30 cellular contexts compared by ENCODE assay signal in the genomic region with DNA sequence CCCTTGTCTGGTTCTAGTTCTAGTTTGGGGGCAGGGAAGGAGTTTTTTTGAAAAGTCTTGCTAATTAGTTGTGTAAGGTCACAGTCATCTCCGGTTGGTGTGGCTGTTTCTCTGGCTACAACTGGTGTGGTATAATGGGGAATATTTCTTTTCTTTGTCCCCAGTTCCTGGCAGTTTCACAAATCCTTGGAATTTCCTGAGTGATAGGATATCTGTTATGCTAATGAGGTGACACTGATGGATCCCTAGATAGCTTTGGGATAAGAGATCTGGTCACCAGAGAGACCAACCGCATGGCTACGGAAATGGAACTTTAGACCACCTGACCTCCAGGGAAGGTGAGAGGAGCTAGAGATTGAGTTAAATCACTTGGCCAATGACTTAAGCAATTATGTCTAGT.
"Had no signal": no experiment of that assay in that cellular context is flagged by ENCODE, and none has a peak within 500 bp of the region (broad histone marks: within the 10 kb centered on the region; RNA-seq: fewer than 3 reads in every experiment).

No MANE protein-coding gene starts in this region.

- H3K27ac Mint-ChIP-seq: activated B cell treated with CpG ODN at 0.5 μM for 24 hours; activated CD8-positive, alpha-beta T cell treated with anti-CD3 and anti-CD28 coated beads for 36 hours; activated naive CD8-positive, alpha-beta T cell; activated T-helper 17 cell treated with anti-CD3 and anti-CD28 coated beads, Interleukin-2, amount 50 U/mL, for 72 hours; dendritic cell treated with granulocyte-macrophage colony-stimulating factor and Interleukin-4, amounts not matched to agents 40 ng/mL and 50 ng/mL, for 4 days; T-helper 17 cell; T-helper 2 cell treated with Interferon-gamma antibody and Interleukin-4, amounts not matched to agents 5 μg/mL and 100 μg/mL, for 36 hours had no signal

- H3K4me1 ChIP-seq: esophagus squamous epithelium, gastroesophageal sphincter had no signal

- H3K4me3 ChIP-seq: coronary artery, esophagus squamous epithelium, gastroesophageal sphincter had no signal

- ATAC-seq: activated CD4-positive, CD25-positive, alpha-beta regulatory T cell treated with anti-CD3 and anti-CD28 coated beads, Interleukin-2, amount 50 U/mL, for 24 hours; activated CD8-positive, alpha-beta T cell treated with anti-CD3 and anti-CD28 coated beads for 36 hours; activated T-cell treated with anti-CD3 and anti-CD28 coated beads, Interleukin-2, amount 50 U/mL, for 4 hours; activated T-helper 17 cell treated with anti-CD3 and anti-CD28 coated beads, Interleukin-2, amount 50 U/mL, for 72 hours; gastroesophageal sphincter; T-helper 17 cell had no signal

- H3K27ac ChIP-seq: brain microvascular endothelial cell, coronary artery, esophagus squamous epithelium, gastroesophageal sphincter, WERI-Rb-1 had no signal

- H3K4me1 Mint-ChIP-seq: activated B cell treated with CpG ODN at 0.5 μM for 24 hours; activated T-helper 17 cell treated with anti-CD3 and anti-CD28 coated beads, Interleukin-2, amount 50 U/mL, for 72 hours; central memory CD8-positive, alpha-beta T cell; T-helper 17 cell had no signal

- H3K9me3 ChIP-seq: esophagus squamous epithelium had no signal

- H3K36me3 ChIP-seq: brain microvascular endothelial cell, esophagus squamous epithelium, gastroesophageal sphincter, WERI-Rb-1 had no signal

- DNase-seq: activated B cell treated with CpG ODN at 0.5 μM for 24 hours; activated CD4-positive, alpha-beta T cell treated with anti-CD3 and anti-CD28 coated beads for 48 hours; activated CD4-positive, alpha-beta T cell treated with anti-CD3 and anti-CD28 coated beads, Interleukin-2, amount 50 U/mL, for 1 hour; activated CD4-positive, alpha-beta T cell treated with anti-CD3 and anti-CD28 coated beads, Interleukin-2, amount 50 U/mL, for 48 hours; activated CD8-positive, alpha-beta memory T cell treated with anti-CD3 and anti-CD28 coated beads for 24 hours; activated CD8-positive, alpha-beta T cell treated with anti-CD3 and anti-CD28 coated beads for 36 hours; activated effector memory CD4-positive, alpha-beta T cell treated with Interleukin-2 at 50 U/mL for 16 hours; activated gamma-delta T cell treated with Interleukin-2 at 50 U/mL for 16 hours; activated naive CD4-positive, alpha-beta T cell treated with anti-CD3 and anti-CD28 coated beads, Interleukin-2, amount 50 U/mL, for 16 hours; activated naive CD4-positive, alpha-beta T cell treated with Interleukin-2 at 50 U/mL for 16 hours; activated T-cell treated with anti-CD3 and anti-CD28 coated beads, Interleukin-2, amount 50 U/mL, for 4 hours; amniotic stem cell; anterior cingulate cortex; brain microvascular endothelial cell; effector CD4-positive, alpha-beta T cell; erythroblast; esophagus squamous epithelium; foreskin melanocyte; T-helper 1 cell; T-helper 17 cell; T1000; WERI-Rb-1 had no signal

- H3K9me3 Mint-ChIP-seq: activated B cell treated with CpG ODN at 0.5 μM for 24 hours; activated CD8-positive, alpha-beta T cell treated with anti-CD3 and anti-CD28 coated beads for 36 hours; activated T-cell treated with anti-CD3 and anti-CD28 coated beads, Interleukin-2, amount 50 U/mL, for 4 hours; central memory CD8-positive, alpha-beta T cell; dendritic cell treated with granulocyte-macrophage colony-stimulating factor and Interleukin-4, amounts not matched to agents 40 ng/mL and 50 ng/mL, for 4 days; T-helper 2 cell treated with Interferon-gamma antibody and Interleukin-4, amounts not matched to agents 5 μg/mL and 100 μg/mL, for 36 hours had no signal

- H3K36me3 Mint-ChIP-seq: activated naive CD8-positive, alpha-beta T cell had no signal

- H3K27me3 ChIP-seq: brain microvascular endothelial cell, esophagus squamous epithelium, gastroesophageal sphincter had no signal

- H3K4me3 Mint-ChIP-seq: activated B cell treated with CpG ODN at 0.5 μM for 24 hours; activated CD8-positive, alpha-beta T cell treated with anti-CD3 and anti-CD28 coated beads for 36 hours; activated naive CD8-positive, alpha-beta T cell; activated T-cell treated with anti-CD3 and anti-CD28 coated beads, Interleukin-2, amount 50 U/mL, for 4 hours; activated T-helper 17 cell treated with anti-CD3 and anti-CD28 coated beads, Interleukin-2, amount 50 U/mL, for 72 hours; central memory CD8-positive, alpha-beta T cell; dendritic cell treated with granulocyte-macrophage colony-stimulating factor and Interleukin-4, amounts not matched to agents 40 ng/mL and 50 ng/mL, for 4 days; T-helper 17 cell; T-helper 2 cell treated with Interferon-gamma antibody and Interleukin-4, amounts not matched to agents 5 μg/mL and 100 μg/mL, for 36 hours had no signal

- H3K27me3 Mint-ChIP-seq: activated naive CD8-positive, alpha-beta T cell; dendritic cell treated with granulocyte-macrophage colony-stimulating factor and Interleukin-4, amounts not matched to agents 40 ng/mL and 50 ng/mL, for 4 days had no signal
